ENCODE assay signal across 10 cellular contexts in genomic region chr22:46612341-46612903, GRCh38. TPM values are rescaled to one million over a fixed set of nuclear protein-coding genes. Genes with fewer than 3 reads are reported as not detected.
DNase-seq lines count a peak whose midpoint lies in the region; ATAC-seq and TF ChIP-seq lines count a peak whose summit lies in the region.
"Had no signal": no experiment of that assay in that cellular context is flagged by ENCODE, and none has a peak within 500 bp of the region (broad histone marks: within the 10 kb centered on the region; RNA-seq: fewer than 3 reads in every experiment).

No MANE protein-coding gene starts in this region.

- peak; percentile 20 for DNase-seq in activated naive CD4-positive, alpha-beta T cell treated with anti-CD3 and anti-CD28 coated beads for 36 hours
- DNase-seq in activated naive CD4-positive, alpha-beta T cell (lab: John Stamatoyannopoulos, UW) = no peak
- DNase-seq in activated T-helper 2 cell treated with anti-CD3 and anti-CD28 coated beads, Interferon-gamma antibody, Interleukin-2, Interleukin-4, amounts not matched to agents 10 μg/mL and 5 μg/mL and 100 μg/mL, durations not matched to agents 14 hours and 24 hours and 36 hours (ENCODE audit: low spot score) = no peak
- DNase-seq in immature natural killer cell (no peak), transverse colon (no peak), esophagus muscularis mucosa (ENCODE audit: extremely low spot score) (no peak), cerebellar cortex (ENCODE audit: low spot score) (no peak)
- DNase-seq: HCEC 1CT, MG63 had no signal

- WGBS in transverse colon (ENCODE audit: low coverage in 1 of 2), 2 donors = 53% methylated on average over 11 of the region's 13 CpGs; no CpG with 5 or more reads in 1 of the 2 donors
- WGBS in esophagus muscularis mucosa = 80% methylated on average over 9 of the region's 13 CpGs

- H3K4me3 ChIP-seq in transverse colon (no peak overlapping the region), esophagus muscularis mucosa (no peak overlapping the region)
- H3K4me3 ChIP-seq: MG63 had no signal

- no peaks in the 10 kb centered on the region for H3K9me3 Mint-ChIP-seq in activated naive CD4-positive, alpha-beta T cell treated with anti-CD3 and anti-CD28 coated beads for 36 hours
- no peaks in the 10 kb centered on the region for H3K9me3 Mint-ChIP-seq in activated T-helper 2 cell treated with anti-CD3 and anti-CD28 coated beads, Interferon-gamma antibody, Interleukin-2, Interleukin-4, amounts not matched to agents 10 μg/mL and 5 μg/mL and 100 μg/mL, durations not matched to agents 14 hours and 24 hours and 36 hours
- H3K9me3 Mint-ChIP-seq in immature natural killer cell = no peaks in the 10 kb centered on the region

- no peaks in the 10 kb centered on the region for H3K36me3 Mint-ChIP-seq in activated naive CD4-positive, alpha-beta T cell treated with anti-CD3 and anti-CD28 coated beads for 36 hours (ENCODE audit: low read depth)
- H3K36me3 Mint-ChIP-seq in activated T-helper 2 cell treated with anti-CD3 and anti-CD28 coated beads, Interferon-gamma antibody, Interleukin-2, Interleukin-4, amounts not matched to agents 10 μg/mL and 5 μg/mL and 100 μg/mL, durations not matched to agents 14 hours and 24 hours and 36 hours (ENCODE audit: low read depth) = peaks cover 6% of the 10 kb centered on the region
- H3K36me3 Mint-ChIP-seq in immature natural killer cell = no peaks in the 10 kb centered on the region

- H3K4me3 Mint-ChIP-seq in activated naive CD4-positive, alpha-beta T cell treated with anti-CD3 and anti-CD28 coated beads for 36 hours = peak overlapping the region; percentile 85
- peak overlapping the region; percentile 80 for H3K4me3 Mint-ChIP-seq in activated T-helper 2 cell treated with anti-CD3 and anti-CD28 coated beads, Interferon-gamma antibody, Interleukin-2, Interleukin-4, amounts not matched to agents 10 μg/mL and 5 μg/mL and 100 μg/mL, durations not matched to agents 14 hours and 24 hours and 36 hours (ENCODE audit: low read depth)
- H3K4me3 Mint-ChIP-seq in immature natural killer cell = peak overlapping the region; percentile 75 to 94 (median 89)

- in situ Hi-C loops in transverse colon (cut with MboI; ENCODE audit: low pct_ligation_motif_present in 1 of 4, low pct_unique_long_range_greater_than_20kb in 1 of 4, low sequenced_read_pairs in 3 of 4) = no loop called here

- TF ChIP-seq EP300 in transverse colon (IDR thresholded peaks at IDR 0.05; ENCODE audit: low read depth) (no peak), esophagus muscularis mucosa (IDR thresholded peaks at IDR 0.05) (no peak)

- intact Hi-C loops in activated naive CD4-positive, alpha-beta T cell treated with anti-CD3 and anti-CD28 coated beads for 36 hours (cut with micrococcal nuclease) = loop anchor here (2.0 to 5.0 kb wide), 3 partner anchors 50 to 178 kb away; partner anchors contain the start of gene CERK
- intact Hi-C loops in activated T-helper 2 cell treated with anti-CD3 and anti-CD28 coated beads, Interferon-gamma antibody, Interleukin-2, Interleukin-4, amounts not matched to agents 10 μg/mL and 5 μg/mL and 100 μg/mL, durations not matched to agents 14 hours and 24 hours and 36 hours (cut with micrococcal nuclease) = loop anchor here (2.0 to 5.0 kb wide), 3 partner anchors 35 to 62 kb away; no protein-coding TSS in a partner anchor
- intact Hi-C loops in transverse colon (cut with DNase I; ENCODE audit: low total_unique reads) (no loop called here), esophagus muscularis mucosa (cut with DNase I) (no loop called here)

- TF ChIP-seq CTCF in transverse colon (IDR thresholded peaks at IDR 0.05) = no peak
- no peak for TF ChIP-seq CTCF in esophagus muscularis mucosa (IDR thresholded peaks at IDR 0.05)

- H3K4me1 Mint-ChIP-seq in activated naive CD4-positive, alpha-beta T cell treated with anti-CD3 and anti-CD28 coated beads for 36 hours (ENCODE audit: low read depth) = peaks cover 26% of the 10 kb centered on the region
- peaks cover 27% of the 10 kb centered on the region for H3K4me1 Mint-ChIP-seq in activated T-helper 2 cell treated with anti-CD3 and anti-CD28 coated beads, Interferon-gamma antibody, Interleukin-2, Interleukin-4, amounts not matched to agents 10 μg/mL and 5 μg/mL and 100 μg/mL, durations not matched to agents 14 hours and 24 hours and 36 hours (ENCODE audit: low read depth)
- H3K4me1 Mint-ChIP-seq in immature natural killer cell = peaks cover 38 to 41% of the 10 kb centered on the region in 2 donors

- H3K36me3 ChIP-seq in transverse colon (no peaks in the 10 kb centered on the region), esophagus muscularis mucosa (no peaks in the 10 kb centered on the region)
- H3K36me3 ChIP-seq: MG63 had no signal

- H3K4me1 ChIP-seq in transverse colon (peaks cover 15 to 53% (median 40%) of the 10 kb centered on the region in 4 donors), esophagus muscularis mucosa (peaks cover 29 to 34% (median 31%) of the 10 kb centered on the region in 4 donors)

- CTCF ChIA-PET in activated naive CD4-positive, alpha-beta T cell treated with anti-CD3 and anti-CD28 coated beads for 36 hours (lab: Charles Lee) = interaction anchor here (0.6 kb wide), 1 partner anchor 537 kb away, joined by 3 read pairs; no protein-coding TSS in a partner anchor

- no peak for TF ChIP-seq POLR2A in transverse colon (IDR thresholded peaks at IDR 0.05)
- no peak for TF ChIP-seq POLR2A in esophagus muscularis mucosa (IDR thresholded peaks at IDR 0.05; ENCODE audit: low read depth)

- no peak for ATAC-seq in GM21723 (IDR thresholded peaks at IDR 0.05; ENCODE audit: unreplicated experiment)

- no peaks in the 10 kb centered on the region for H3K9me3 ChIP-seq in transverse colon
- H3K9me3 ChIP-seq in esophagus muscularis mucosa = no peaks in the 10 kb centered on the region
- H3K9me3 ChIP-seq: MG63 had no signal

- H3K27ac ChIP-seq in transverse colon = peak overlapping the region; percentile 50 to 65 (median 62)
- no peak overlapping the region for H3K27ac ChIP-seq in esophagus muscularis mucosa (replicated peaks in 1 of 4)

- H3K27ac Mint-ChIP-seq in activated naive CD4-positive, alpha-beta T cell treated with anti-CD3 and anti-CD28 coated beads for 36 hours = no peak overlapping the region
- peak overlapping the region; percentile 89 for H3K27ac Mint-ChIP-seq in activated T-helper 2 cell treated with anti-CD3 and anti-CD28 coated beads, Interferon-gamma antibody, Interleukin-2, Interleukin-4, amounts not matched to agents 10 μg/mL and 5 μg/mL and 100 μg/mL, durations not matched to agents 14 hours and 24 hours and 36 hours
- H3K27ac Mint-ChIP-seq in immature natural killer cell = peak overlapping the region; percentile 90 to 95 (median 93)

- no peaks in the 10 kb centered on the region for H3K27me3 Mint-ChIP-seq in activated naive CD4-positive, alpha-beta T cell treated with anti-CD3 and anti-CD28 coated beads for 36 hours (ENCODE audit: low read depth)
- H3K27me3 Mint-ChIP-seq in activated T-helper 2 cell treated with anti-CD3 and anti-CD28 coated beads, Interferon-gamma antibody, Interleukin-2, Interleukin-4, amounts not matched to agents 10 μg/mL and 5 μg/mL and 100 μg/mL, durations not matched to agents 14 hours and 24 hours and 36 hours (ENCODE audit: low read depth) = no peaks in the 10 kb centered on the region
- peaks cover 3 to 10% (median 10%) of the 10 kb centered on the region in 3 donors for H3K27me3 Mint-ChIP-seq in immature natural killer cell (ENCODE audit: low read depth in 3 of 3)

- H3K27me3 ChIP-seq in transverse colon = no peaks in the 10 kb centered on the region
- no peaks in the 10 kb centered on the region for H3K27me3 ChIP-seq in esophagus muscularis mucosa
- H3K27me3 ChIP-seq: MG63 had no signal

RNA-seq across cellular contexts. Expression of gene GRAMD4, which starts 7.8 kb away (rescaled TPM):
- total RNA-seq in activated naive CD4-positive, alpha-beta T cell treated with anti-CD3 and anti-CD28 coated beads for 36 hours = 10 to 100 TPM; 34.3 to 35.4 TPM
- 90.8 and 91.6 TPM in 2 replicates for total RNA-seq in activated T-helper 2 cell treated with anti-CD3 and anti-CD28 coated beads, Interferon-gamma antibody, Interleukin-2, Interleukin-4, amounts not matched to agents 10 μg/mL and 5 μg/mL and 100 μg/mL, durations not matched to agents 14 hours and 24 hours and 36 hours
- polyA plus RNA-seq in immature natural killer cell = 10 to 100 TPM in 1 of 3 donors, 1 to 10 TPM in 2; 3.5 to 23.0 (median 4.1) TPM
- total RNA-seq in transverse colon = 100 to 1,000 TPM; 146 to 981 (median 258) TPM
- 100 to 1,000 TPM in 1 of 4 donors, 10 to 100 TPM in 3; 20.0 to 126 (median 63.8) TPM for total RNA-seq in esophagus muscularis mucosa

Comparison
In these comparisons a context has a peak if more than half of its experiments do, and no peak if none do; other contexts are left out.
1. H3K27ac ChIP-seq: peak in transverse colon (4 of 4); none in esophagus muscularis mucosa (0 of 4).
2. intact Hi-C loops: an anchor here in activated naive CD4-positive, alpha-beta T cell treated with anti-CD3 and anti-CD28 coated beads for 36 hours (2.0 to 5.0 kb wide) and activated T-helper 2 cell treated with anti-CD3 and anti-CD28 coated beads, Interferon-gamma antibody, Interleukin-2, Interleukin-4, amounts not matched to agents 10 μg/mL and 5 μg/mL and 100 μg/mL, durations not matched to agents 14 hours and 24 hours and 36 hours (2.0 to 5.0 kb wide); none called in transverse colon and esophagus muscularis mucosa.
3. Peak in every context shown above with its lines, with median percentiles within 50 percentile points of each other: H3K4me3 Mint-ChIP-seq.